In the genomic region with DNA sequence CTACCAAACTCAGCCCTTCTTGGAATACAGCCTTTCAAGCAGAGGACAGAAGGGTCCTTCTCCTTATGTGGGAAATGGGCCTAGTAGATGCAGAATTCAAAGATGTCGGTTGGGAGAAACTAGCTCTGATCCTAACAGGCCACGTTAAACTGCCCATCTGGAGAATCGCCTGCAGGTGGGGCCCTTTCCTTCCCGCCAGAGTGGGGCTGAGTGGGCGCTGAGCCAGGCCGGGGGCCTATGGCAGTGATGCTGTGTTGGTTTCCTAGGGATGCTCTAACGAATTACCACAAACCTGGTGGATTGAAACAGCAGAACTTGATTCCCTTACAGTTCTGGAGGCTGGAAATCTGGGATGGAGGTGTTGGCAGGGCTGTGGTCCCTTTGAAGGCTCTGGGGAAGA, we compare ENCODE assay signal across 9 cellular contexts. TPM values are rescaled to one million over a fixed set of nuclear protein-coding genes. Genes with fewer than 3 reads are reported as not detected.
DNase-seq lines count a peak whose midpoint lies in the region; ATAC-seq, FAIRE-seq and TF ChIP-seq lines count a peak whose summit lies in the region.
"Had no signal": no experiment of that assay in that cellular context is flagged by ENCODE, and none has a peak within 500 bp of the region (broad histone marks: within the 10 kb centered on the region; RNA-seq: fewer than 3 reads in every experiment).

No MANE protein-coding gene starts in this region.

- H3K27me3 Mint-ChIP-seq in activated naive CD4-positive, alpha-beta T cell treated with anti-CD3 and anti-CD28 coated beads for 36 hours (ENCODE audit: low read depth), result no peaks in the 10 kb centered on the region
- no peaks in the 10 kb centered on the region for H3K27me3 Mint-ChIP-seq in type B pancreatic cell

- no peak overlapping the region for H2AFZ ChIP-seq in OCI-LY1 (ENCODE audit: low read length)
- no peak overlapping the region for H2AFZ ChIP-seq in endothelial cell of umbilical vein (ENCODE audit: low read depth, low read length)

- H3K36me3 Mint-ChIP-seq in activated naive CD4-positive, alpha-beta T cell treated with anti-CD3 and anti-CD28 coated beads for 36 hours (ENCODE audit: low read depth), result peaks cover 36% of the 10 kb centered on the region
- H3K36me3 Mint-ChIP-seq in activated naive CD4-positive, alpha-beta T cell treated with anti-CD3 and anti-CD28 coated beads, Interleukin-2, amount 50 U/mL, for 72 hours, result peaks cover 0 to 15% of the 10 kb centered on the region in 2 donors
- H3K36me3 Mint-ChIP-seq in type B pancreatic cell, result no peaks in the 10 kb centered on the region

- H3K36me3 ChIP-seq in OCI-LY1 (ENCODE audit: insufficient read depth, low read length) (no peaks in the 10 kb centered on the region), endothelial cell of umbilical vein (ENCODE audit: control insufficient read depth in 2 of 2, extremely low read depth in 1 of 2, insufficient read depth in 2 of 2, low read length in 2 of 2) (no peaks in the 10 kb centered on the region)
- H3K36me3 ChIP-seq: colonic mucosa had no signal

- no peaks in the 10 kb centered on the region for H3K79me2 ChIP-seq in OCI-LY1 (ENCODE audit: insufficient read depth, low read length)
- no peaks in the 10 kb centered on the region for H3K79me2 ChIP-seq in endothelial cell of umbilical vein (ENCODE audit: control insufficient read depth, insufficient read depth, low read length)

- BruUV-seq in endothelial cell of umbilical vein (replicated peaks; lab: Mats Ljungman, UMichigan), result no TSS peak

- no peak for FAIRE-seq in endothelial cell of umbilical vein (lab: Jason Lieb, UNC)

- H3K9ac ChIP-seq in OCI-LY1 (ENCODE audit: low read length) (no peak overlapping the region), endothelial cell of umbilical vein (replicated peaks; ENCODE audit: extremely low read depth, insufficient read depth, low read length) (no peak overlapping the region)

- no peak for TF ChIP-seq POLR2A in endothelial cell of umbilical vein (IDR thresholded peaks at IDR 0.05; ENCODE audit: low read depth, low read length)

- TF ChIP-seq CTCF in OCI-LY1 (IDR thresholded peaks at IDR 0.05; ENCODE audit: low read length) (peak; percentile 43), endothelial cell of umbilical vein (IDR thresholded peaks at IDR 0.05; ENCODE audit: extremely low read depth in 1 of 2, insufficient read depth in 1 of 2, low read depth in 1 of 2, low read length in 2 of 2) (peak; percentile 40 to 43), type B pancreatic cell (conservative IDR thresholded peaks at IDR 0.05) (peak; percentile 53), RWPE1 (conservative IDR thresholded peaks at IDR 0.05; ENCODE audit: low read depth) (no peak)

- H4K20me1 ChIP-seq in OCI-LY1 (ENCODE audit: insufficient read depth, low read length) (no peaks in the 10 kb centered on the region), endothelial cell of umbilical vein (replicated peaks; ENCODE audit: control insufficient read depth, extremely low read depth, insufficient read depth, low read length) (no peaks in the 10 kb centered on the region)

- H3K4me2 ChIP-seq in OCI-LY1 (ENCODE audit: low read length) (no peak overlapping the region), endothelial cell of umbilical vein (ENCODE audit: insufficient read depth, low read length) (no peak overlapping the region)

- H3K9me3 Mint-ChIP-seq in activated naive CD4-positive, alpha-beta T cell treated with anti-CD3 and anti-CD28 coated beads for 36 hours, result no peaks in the 10 kb centered on the region
- H3K9me3 Mint-ChIP-seq in activated naive CD4-positive, alpha-beta T cell treated with anti-CD3 and anti-CD28 coated beads, Interleukin-2, amount 50 U/mL, for 72 hours, result no peaks in the 10 kb centered on the region
- no peaks in the 10 kb centered on the region for H3K9me3 Mint-ChIP-seq in type B pancreatic cell

- H3K9me1 ChIP-seq in endothelial cell of umbilical vein (replicated peaks; ENCODE audit: control insufficient read depth, extremely low read depth, insufficient read depth, low read length), result no peaks in the 10 kb centered on the region

- H3K4me3 Mint-ChIP-seq in activated naive CD4-positive, alpha-beta T cell treated with anti-CD3 and anti-CD28 coated beads for 36 hours, result no peak overlapping the region
- H3K4me3 Mint-ChIP-seq in type B pancreatic cell, result no peak overlapping the region

- dilution Hi-C loops in endothelial cell of umbilical vein (cut with MboI; ENCODE audit: extremely low pct_ligation_motif_present, low sequenced_read_pairs), result no loop called here

- H3K4me1 ChIP-seq in OCI-LY1 (ENCODE audit: insufficient read depth, low read length, severe bottlenecking) (no peaks in the 10 kb centered on the region), endothelial cell of umbilical vein (ENCODE audit: control insufficient read depth, extremely low read depth, insufficient read depth, low read length) (no peaks in the 10 kb centered on the region)
- H3K4me1 ChIP-seq: colonic mucosa had no signal

- no peak for ATAC-seq in activated naive CD4-positive, alpha-beta T cell treated with anti-CD3 and anti-CD28 coated beads, Interleukin-2, amount 50 U/mL, for 72 hours
- no peak for ATAC-seq in GM21360 (IDR thresholded peaks at IDR 0.05; ENCODE audit: unreplicated experiment)

- H3K27me3 ChIP-seq in OCI-LY1 (ENCODE audit: insufficient read depth, low read length) (no peaks in the 10 kb centered on the region), endothelial cell of umbilical vein (ENCODE audit: control insufficient read depth in 2 of 2, insufficient read depth in 2 of 2, low read length in 2 of 2) (no peaks in the 10 kb centered on the region)
- H3K27me3 ChIP-seq: colonic mucosa had no signal

- H3K4me3 ChIP-seq in OCI-LY1 (ENCODE audit: low read depth, low read length, poor library complexity, severe bottlenecking) (no peak overlapping the region), endothelial cell of umbilical vein (replicated peaks in 1 of 3; ENCODE audit: insufficient read depth in 1 of 3, low read depth in 1 of 3, low read length in 3 of 3) (no peak overlapping the region)
- H3K4me3 ChIP-seq: colonic mucosa had no signal

- peak overlapping the region; percentile 50 for H3K27ac Mint-ChIP-seq in activated naive CD4-positive, alpha-beta T cell treated with anti-CD3 and anti-CD28 coated beads for 36 hours
- H3K27ac Mint-ChIP-seq in activated naive CD4-positive, alpha-beta T cell treated with anti-CD3 and anti-CD28 coated beads, Interleukin-2, amount 50 U/mL, for 72 hours, result peak overlapping the region in 1 of 2 donors; percentile 47
- no peak overlapping the region for H3K27ac Mint-ChIP-seq in type B pancreatic cell

- H3K9me3 ChIP-seq in OCI-LY1 (ENCODE audit: low read length), result no peaks in the 10 kb centered on the region
- no peaks in the 10 kb centered on the region for H3K9me3 ChIP-seq in endothelial cell of umbilical vein (replicated peaks; ENCODE audit: control insufficient read depth, insufficient read depth, low read length)
- H3K9me3 ChIP-seq: colonic mucosa had no signal

- H3K27ac ChIP-seq in OCI-LY1 (ENCODE audit: low read depth, low read length, poor library complexity, severe bottlenecking), result no peak overlapping the region
- H3K27ac ChIP-seq in endothelial cell of umbilical vein (ENCODE audit: insufficient read depth, low read depth, low read length), result no peak overlapping the region
- H3K27ac ChIP-seq in RWPE1, result no peak overlapping the region
- H3K27ac ChIP-seq: colonic mucosa had no signal

- intact Hi-C loops in activated naive CD4-positive, alpha-beta T cell treated with anti-CD3 and anti-CD28 coated beads for 36 hours (cut with micrococcal nuclease), result no loop called here
- intact Hi-C loops in endothelial cell of umbilical vein (cut with micrococcal nuclease), result no loop called here

- CTCF ChIA-PET in activated naive CD4-positive, alpha-beta T cell treated with anti-CD3 and anti-CD28 coated beads for 36 hours (lab: Charles Lee), result interaction anchor here (0.6 to 1.0 kb wide), 3 partner anchors 51 to 74 kb away, joined by 3 read pairs; no protein-coding TSS in a partner anchor
- CTCF ChIA-PET in endothelial cell of umbilical vein (lab: Charles Lee) (interaction anchor here (0.8 to 2.5 kb wide), 15 partner anchors 11 to 247 kb away, joined by 3 to 11 read pairs (median 3); no protein-coding TSS in a partner anchor), RWPE1 (lab: Yijun Ruan, JAX) (interaction anchor here (0.8 kb wide), 1 partner anchor 11 kb away, joined by 8 read pairs; no protein-coding TSS in a partner anchor)

- H3K4me1 Mint-ChIP-seq in activated naive CD4-positive, alpha-beta T cell treated with anti-CD3 and anti-CD28 coated beads for 36 hours (ENCODE audit: low read depth), result peaks cover 25% of the 10 kb centered on the region
- peaks cover 10% of the 10 kb centered on the region for H3K4me1 Mint-ChIP-seq in type B pancreatic cell (ENCODE audit: unreplicated experiment)

- H3F3A ChIP-seq in OCI-LY1 (ENCODE audit: insufficient read depth, low read length), result no peaks in the 10 kb centered on the region

- POLR2A ChIA-PET in endothelial cell of umbilical vein (lab: Charles Lee), result no interaction called here
- POLR2A ChIA-PET in RWPE1 (lab: Yijun Ruan, JAX; ENCODE audit: low non-redundant PET), result no interaction called here

- DNase-seq in activated naive CD4-positive, alpha-beta T cell treated with anti-CD3 and anti-CD28 coated beads for 36 hours, result no peak
- DNase-seq in activated naive CD4-positive, alpha-beta T cell treated with anti-CD3 and anti-CD28 coated beads, Interleukin-2, amount 50 U/mL, for 72 hours (ENCODE audit: low spot score in 2 of 2), result no peak
- DNase-seq in endothelial cell of umbilical vein (ENCODE audit: low read depth, low spot score) (no peak), type B pancreatic cell (ENCODE audit: extremely low spot score, unreplicated experiment) (no peak), RWPE1 (ENCODE audit: low spot score) (no peak), amniotic stem cell (lab: John Stamatoyannopoulos, UW) (no peak)
- DNase-seq: colonic mucosa had no signal

- no peaks in the 10 kb centered on the region for H3K9me2 ChIP-seq in OCI-LY1 (ENCODE audit: low read depth, low read length)

RNA-seq across cellular contexts. Expression of gene MAPK13, which starts 9.1 kb away (rescaled TPM):
- 10 to 100 TPM; 49.8 to 51.4 TPM for total RNA-seq in activated naive CD4-positive, alpha-beta T cell treated with anti-CD3 and anti-CD28 coated beads for 36 hours
- 10 to 100 TPM; 33.6 to 58.9 TPM for total RNA-seq in activated naive CD4-positive, alpha-beta T cell treated with anti-CD3 and anti-CD28 coated beads, Interleukin-2, amount 50 U/mL, for 72 hours
- 8.2 and 11.6 TPM in 2 replicates for total RNA-seq in endothelial cell of umbilical vein
- 7.0 and 9.0 TPM in 2 replicates for polyA plus RNA-seq in endothelial cell of umbilical vein
- 7.4 and 7.9 TPM in 2 replicates for polyA plus RNA-seq in endothelial cell of umbilical vein (2011; cell fraction: cytosol; rRNA removed)
- polyA plus RNA-seq in endothelial cell of umbilical vein (2011; cell fraction: nucleus; rRNA removed), result 24.1 and 28.8 TPM in 2 replicates
- 5.4 and 5.9 TPM in 2 replicates for polyA plus RNA-seq in endothelial cell of umbilical vein (2012)
- 8.1 and 10.7 TPM in 2 replicates for polyA minus RNA-seq in endothelial cell of umbilical vein
- 0.20 TPM for polyA minus RNA-seq in endothelial cell of umbilical vein (2011; cell fraction: cytosol; rRNA and poly(A)+ RNA removed)
- 3.5 and 5.5 TPM in 2 replicates for polyA minus RNA-seq in endothelial cell of umbilical vein (2011; cell fraction: nucleus; rRNA and poly(A)+ RNA removed)
- 29.4 and 67.6 TPM in 2 replicates for total RNA-seq in type B pancreatic cell (ENCODE audit: low replicate concordance)

RNA-seq across cellular contexts. Expression of gene BRPF3, which starts 57.1 kb away (rescaled TPM):
- 10 to 100 TPM; 15.3 to 15.9 TPM for total RNA-seq in activated naive CD4-positive, alpha-beta T cell treated with anti-CD3 and anti-CD28 coated beads for 36 hours
- 10 to 100 TPM; 17.7 to 21.6 TPM for total RNA-seq in activated naive CD4-positive, alpha-beta T cell treated with anti-CD3 and anti-CD28 coated beads, Interleukin-2, amount 50 U/mL, for 72 hours
- 35.7 and 40.0 TPM in 2 replicates for total RNA-seq in endothelial cell of umbilical vein
- 25.3 and 30.5 TPM in 2 replicates for polyA plus RNA-seq in endothelial cell of umbilical vein
- 22.3 and 24.7 TPM in 2 replicates for polyA plus RNA-seq in endothelial cell of umbilical vein (2011; cell fraction: cytosol; rRNA removed)
- 43.3 and 44.0 TPM in 2 replicates for polyA plus RNA-seq in endothelial cell of umbilical vein (2011; cell fraction: nucleus; rRNA removed)
- 24.2 and 26.7 TPM in 2 replicates for polyA plus RNA-seq in endothelial cell of umbilical vein (2012)
- 31.3 and 33.8 TPM in 2 replicates for polyA minus RNA-seq in endothelial cell of umbilical vein
- polyA minus RNA-seq in endothelial cell of umbilical vein (2011; cell fraction: cytosol; rRNA and poly(A)+ RNA removed), result 7.0 TPM
- polyA minus RNA-seq in endothelial cell of umbilical vein (2011; cell fraction: nucleus; rRNA and poly(A)+ RNA removed), result 47.4 and 56.4 TPM in 2 replicates
- total RNA-seq in type B pancreatic cell (ENCODE audit: low replicate concordance), result 47.7 and 48.4 TPM in 2 replicates
